In genomic region chr17:61492759-61493526, GRCh38 we compare ENCODE assay signal across 19 cellular contexts. TPM values are rescaled to one million over a fixed set of nuclear protein-coding genes. Genes with fewer than 3 reads are reported as not detected.
DNase-seq lines count a peak whose midpoint lies in the region; FAIRE-seq and TF ChIP-seq lines count a peak whose summit lies in the region.
"Had no signal": no experiment of that assay in that cellular context is flagged by ENCODE, and none has a peak within 500 bp of the region (broad histone marks: within the 10 kb centered on the region; RNA-seq: fewer than 3 reads in every experiment).

No MANE protein-coding gene starts in this region.

- H3K14ac ChIP-seq in H1 (ENCODE audit: insufficient read length) = no peak overlapping the region

- POLR2A ChIA-PET in H1 (lab: Charles Lee; ENCODE audit: partially characterized antibody) = interaction anchor here (1.4 kb wide), 1 partner anchor 19 kb away, joined by 5 read pairs; no protein-coding TSS in a partner anchor
- POLR2A ChIA-PET in CD4-positive, alpha-beta memory T cell (lab: Charles Lee; ENCODE audit: partially characterized antibody) = no interaction called here

- H2AFZ ChIP-seq in Loucy (ENCODE audit: low read length) = peak overlapping the region; percentile 74
- peak overlapping the region; percentile 91; the same call in 1 of the 2 replicates for H2AFZ ChIP-seq in H1 (ENCODE audit: low read length)

- no peak for FAIRE-seq in H1 (lab: Jason Lieb, UNC)
- FAIRE-seq: TTC549 had no signal

- no peaks in the 10 kb centered on the region for H3K23me2 ChIP-seq in H1 (ENCODE audit: low read depth, low read length)

- H4K8ac ChIP-seq in H1 (ENCODE audit: extremely low read depth, insufficient read depth, low read length) = no peak overlapping the region

- no peaks in the 10 kb centered on the region for H3K36me3 Mint-ChIP-seq in CD4-positive, alpha-beta memory T cell
- H3K36me3 Mint-ChIP-seq in osteocyte (ENCODE audit: unreplicated experiment) = no peaks in the 10 kb centered on the region
- H3K36me3 Mint-ChIP-seq: IgD-negative memory B cell; stimulated activated memory B cell treated with anti-CD40 and anti-IgM and Interleukin-4, amounts not matched to agents 10 μg/mL and 1 μg/mL and 100 μg/mL, for 72 hours had no signal

- 79% methylated on average over 8 of the region's 8 CpGs; no CpG with 5 or more reads in 1 of the 2 experiments for WGBS in H1 (ENCODE audit: extremely low coverage in 1 of 2, insufficient coverage in 1 of 2, insufficient read length in 1 of 2, insufficient replicate concordance in 2 of 2, low coverage in 1 of 2, low lambda C conversion rate in 2 of 2, missing lambda C conversion rate in 1 of 2), 2 experiments

- H3K36me3 ChIP-seq in Loucy (ENCODE audit: insufficient read depth, low read length) (no peaks in the 10 kb centered on the region), H1 (ENCODE audit: control insufficient read depth in 2 of 4, insufficient read depth in 4 of 4, low read length in 3 of 4) (no peaks in the 10 kb centered on the region)
- H3K36me3 ChIP-seq in CD4-positive, alpha-beta memory T cell (ENCODE audit: insufficient read depth, low read length) = no peaks in the 10 kb centered on the region

- no peak overlapping the region for H2BK20ac ChIP-seq in H1 (ENCODE audit: low read length)

- 0 out of 4 replicates have a peak, but pooled peaks of 1 of the 2 experiments have one; percentile 11 for TF ChIP-seq RAD21 in H1 (IDR thresholded peaks at IDR 0.05 in 1 of 2, conservative IDR thresholded peaks at IDR 0.05 in 1 of 2; ENCODE audit: low read depth in 2 of 2, low read length in 2 of 2)

- H3K27ac Mint-ChIP-seq in CD4-positive, alpha-beta memory T cell = no peak overlapping the region
- H3K27ac Mint-ChIP-seq in osteocyte (ENCODE audit: unreplicated experiment) = no peak overlapping the region
- H3K27ac Mint-ChIP-seq: activated naive CD4-positive, alpha-beta T cell treated with anti-CD3 and anti-CD28 coated beads for 36 hours; IgD-negative memory B cell; stimulated activated memory B cell treated with anti-CD40 and anti-IgM and Interleukin-4, amounts not matched to agents 10 μg/mL and 1 μg/mL and 100 μg/mL, for 72 hours had no signal

- TF ChIP-seq EP300 in H1 (IDR thresholded peaks at IDR 0.05; ENCODE audit: borderline replicate concordance in 1 of 2, low read depth in 2 of 2, low read length in 2 of 2) = no peak

- no peak for TF ChIP-seq POLR2A in H1 (IDR thresholded peaks at IDR 0.05; ENCODE audit: control extremely low read depth in 1 of 2, low read depth in 2 of 2, low read length in 2 of 2)

- no peak overlapping the region for H3K9ac ChIP-seq in Loucy (ENCODE audit: low read depth, low read length, poor library complexity, severe bottlenecking)
- H3K9ac ChIP-seq in H1 (replicated peaks in 1 of 4; ENCODE audit: extremely low read depth in 1 of 4, low read depth in 3 of 4, low read length in 3 of 4) = no peak overlapping the region

- no peak overlapping the region for H2BK15ac ChIP-seq in H1 (ENCODE audit: low read length)

- H2BK12ac ChIP-seq in H1 (ENCODE audit: low read depth, low read length) = no peak overlapping the region

- CTCF ChIA-PET in H1 (lab: Charles Lee; ENCODE audit: partially characterized antibody) = interaction anchor here (0.8 to 5.7 kb wide), 15 partner anchors 11 to 92 kb away, joined by 3 to 34 read pairs (median 4); no protein-coding TSS in a partner anchor
- CTCF ChIA-PET in CD4-positive, alpha-beta memory T cell (lab: Charles Lee; ENCODE audit: partially characterized antibody) = interaction anchor here (0.7 kb wide), 1 partner anchor 529 kb away, joined by 3 read pairs; no protein-coding TSS in a partner anchor

- intact Hi-C loops in CD4-positive, alpha-beta memory T cell (cut with micrococcal nuclease) = no loop called here

- no peaks in the 10 kb centered on the region for H3K9me3 Mint-ChIP-seq in CD4-positive, alpha-beta memory T cell
- H3K9me3 Mint-ChIP-seq in osteocyte (ENCODE audit: unreplicated experiment) = no peaks in the 10 kb centered on the region
- H3K9me3 Mint-ChIP-seq: activated naive CD4-positive, alpha-beta T cell treated with anti-CD3 and anti-CD28 coated beads for 36 hours; IgD-negative memory B cell; stimulated activated memory B cell treated with anti-CD40 and anti-IgM and Interleukin-4, amounts not matched to agents 10 μg/mL and 1 μg/mL and 100 μg/mL, for 72 hours had no signal

- H3K79me1 ChIP-seq in H1 (ENCODE audit: low read depth, low read length) = no peaks in the 10 kb centered on the region

- H3K18ac ChIP-seq in H1 (ENCODE audit: extremely low read depth, low read length) = no peak overlapping the region

- H2BK120ac ChIP-seq in H1 (replicated peaks; ENCODE audit: low read depth, low read length) = no peak overlapping the region

- H3K4me3 ChIP-seq in Loucy (ENCODE audit: low read length, poor library complexity, severe bottlenecking) = no peak overlapping the region
- no peak overlapping the region for H3K4me3 ChIP-seq in H1 (ENCODE audit: extremely low read depth in 1 of 4, insufficient read depth in 2 of 4, low read depth in 3 of 4, low read length in 4 of 4)
- no peak overlapping the region for H3K4me3 ChIP-seq in CD4-positive, alpha-beta memory T cell (ENCODE audit: low read length in 2 of 2)
- H3K4me3 ChIP-seq: mucosa of descending colon had no signal

- DNase-seq in AG09319 (ENCODE audit: extremely low read depth, low read depth) (peak; percentile 24), H1 (ENCODE audit: low read depth in 1 of 2, low spot score in 2 of 2) (no peak), myocyte (ENCODE audit: low read depth) (peak; percentile 61), NCI-H2081 (lab: John Stamatoyannopoulos, UW) (no peak), epidermal melanocyte (ENCODE audit: insufficient read length, low spot score) (no peak), osteocyte (ENCODE audit: extremely low spot score, unreplicated experiment) (no peak)
- DNase-seq in CD4-positive, alpha-beta memory T cell = no peak
- DNase-seq: activated naive CD4-positive, alpha-beta T cell treated with anti-CD3 and anti-CD28 coated beads for 36 hours; C1 segment of cervical spinal cord; central memory CD4-positive, alpha-beta T cell; mucosa of descending colon; NCI-H82; retina; stimulated activated CD4-positive, alpha-beta T cell treated with anti-CD3 and anti-CD28 coated beads, Interleukin-4, amount 100 ng/mL, for 1 hour had no signal

- peak overlapping the region; percentile 8 for H3K4me2 ChIP-seq in Loucy (ENCODE audit: low read depth, low read length, poor library complexity, severe bottlenecking)
- H3K4me2 ChIP-seq in H1 (ENCODE audit: insufficient read depth in 1 of 2, low read depth in 2 of 2, low read length in 2 of 2) = no peak overlapping the region

- H4K20me1 ChIP-seq in Loucy (ENCODE audit: insufficient read depth, low read length, poor library complexity, severe bottlenecking) (no peaks in the 10 kb centered on the region), H1 (replicated peaks in 1 of 2; ENCODE audit: control insufficient read depth in 1 of 2, insufficient read depth in 2 of 2, low read length in 2 of 2) (no peaks in the 10 kb centered on the region)

- H4K5ac ChIP-seq in H1 (ENCODE audit: insufficient read length, low read depth, low read length) = no peak overlapping the region

- no peak overlapping the region for H3K23ac ChIP-seq in H1 (ENCODE audit: insufficient read length)

- H3K4me1 ChIP-seq in Loucy (ENCODE audit: insufficient read depth, low read length, poor library complexity, severe bottlenecking) (peaks cover 8% of the 10 kb centered on the region), H1 (replicated peaks in 1 of 4; ENCODE audit: control insufficient read depth in 3 of 4, insufficient read depth in 4 of 4, low read length in 3 of 4) (peaks cover 0 to 3% (median 2%) of the 10 kb centered on the region in 4 experiments; a peak in 3 of 7 replicates)
- no peaks in the 10 kb centered on the region for H3K4me1 ChIP-seq in CD4-positive, alpha-beta memory T cell (ENCODE audit: insufficient read depth, low read length)

- H3K27ac ChIP-seq in H1 (ENCODE audit: low read depth, low read length) = no peak overlapping the region
- H3K27ac ChIP-seq in CD4-positive, alpha-beta memory T cell (ENCODE audit: low read depth, low read length) = no peak overlapping the region
- H3K27ac ChIP-seq: epithelial cell of prostate had no signal

- no peaks in the 10 kb centered on the region for H3K9me2 ChIP-seq in Loucy (replicated peaks; ENCODE audit: low read depth, low read length)

- peaks cover 2 to 5% of the 10 kb centered on the region in 2 donors for H3K27me3 Mint-ChIP-seq in CD4-positive, alpha-beta memory T cell
- H3K27me3 Mint-ChIP-seq in osteocyte (ENCODE audit: unreplicated experiment) = peaks cover 9% of the 10 kb centered on the region

- no peak overlapping the region for H2BK5ac ChIP-seq in H1 (ENCODE audit: low read depth, low read length)

- H3K56ac ChIP-seq in H1 (replicated peaks; ENCODE audit: insufficient read length, low read depth, low read length) = no peak overlapping the region

- H4K91ac ChIP-seq in H1 (replicated peaks; ENCODE audit: insufficient read length, low read length) = no peak overlapping the region

- no peak for TF ChIP-seq CTCF in AG09319 (IDR thresholded peaks at IDR 0.05; ENCODE audit: low read depth, low read length)
- no peak for TF ChIP-seq CTCF in Loucy (conservative IDR thresholded peaks at IDR 0.05; ENCODE audit: low read length)
- peak; percentile 5 to 15 (median 10); a peak in 2 of 4 replicates for TF ChIP-seq CTCF in H1 (IDR thresholded peaks at IDR 0.05; ENCODE audit: control extremely low read depth in 1 of 3, insufficient read depth in 1 of 3, low read depth in 1 of 3, low read length in 3 of 3)
- TF ChIP-seq CTCF in osteocyte (IDR thresholded peaks at IDR 0.05) = no peak

- H3K4me3 Mint-ChIP-seq in CD4-positive, alpha-beta memory T cell = no peak overlapping the region
- no peak overlapping the region for H3K4me3 Mint-ChIP-seq in osteocyte (ENCODE audit: unreplicated experiment)
- H3K4me3 Mint-ChIP-seq: activated naive CD4-positive, alpha-beta T cell treated with anti-CD3 and anti-CD28 coated beads for 36 hours; stimulated activated memory B cell treated with anti-CD40 and anti-IgM and Interleukin-4, amounts not matched to agents 10 μg/mL and 1 μg/mL and 100 μg/mL, for 72 hours had no signal

- H3K4me1 Mint-ChIP-seq in CD4-positive, alpha-beta memory T cell = peaks cover 0 to 4% (median under 1%) of the 10 kb centered on the region in 4 donors
- peaks cover 19% of the 10 kb centered on the region for H3K4me1 Mint-ChIP-seq in osteocyte (ENCODE audit: unreplicated experiment)

- H3K27me3 ChIP-seq in Loucy (ENCODE audit: insufficient read depth, low read length, poor library complexity, severe bottlenecking) = no peaks in the 10 kb centered on the region
- no peaks in the 10 kb centered on the region for H3K27me3 ChIP-seq in H1 (replicated peaks in 1 of 4; ENCODE audit: control insufficient read depth in 3 of 4, extremely low read depth in 1 of 4, insufficient read depth in 3 of 4, low read length in 3 of 4)
- H3K27me3 ChIP-seq in CD4-positive, alpha-beta memory T cell (ENCODE audit: insufficient read depth, low read length) = no peaks in the 10 kb centered on the region

- no peaks in the 10 kb centered on the region for H3F3A ChIP-seq in Loucy (ENCODE audit: low read depth)

- no peaks in the 10 kb centered on the region for H3K79me2 ChIP-seq in Loucy (ENCODE audit: insufficient read depth, low read length)
- no peaks in the 10 kb centered on the region for H3K79me2 ChIP-seq in H1 (ENCODE audit: control insufficient read depth in 1 of 2, insufficient read depth in 2 of 2, low read length in 2 of 2)

- H3K4ac ChIP-seq in H1 (replicated peaks; ENCODE audit: insufficient read length, low read depth, low read length) = no peak overlapping the region

- H3K9me3 ChIP-seq in Loucy (ENCODE audit: insufficient read depth, low read depth, low read length) (no peaks in the 10 kb centered on the region), H1 (ENCODE audit: insufficient read depth in 2 of 2, low read depth in 1 of 2, low read length in 1 of 2) (no peaks in the 10 kb centered on the region)
- H3K9me3 ChIP-seq in CD4-positive, alpha-beta memory T cell (ENCODE audit: control insufficient read depth in 1 of 2, low read length in 2 of 2) = no peaks in the 10 kb centered on the region
- H3K9me3 ChIP-seq: mucosa of descending colon had no signal

- H2AK5ac ChIP-seq in H1 (ENCODE audit: low read depth, low read length) = no peak overlapping the region

RNA-seq across cellular contexts. Expression of gene TBX4, which starts 40.7 kb away (rescaled TPM):
- not detected in 2 replicates for total RNA-seq in H1 (2021; fragmentation: NEBNext Ultra II Directional; extraction: Animal tissue kit (Norgen Biotek cat#: 25700))
- polyA plus RNA-seq in H1 (2011; rRNA removed) = 0.02 TPM in 1 of 2 replicates, not detected in the other
- not detected for polyA plus RNA-seq in H1 (2011; cell fraction: cytosol; rRNA removed)
- polyA plus RNA-seq in H1 (2011; cell fraction: nucleus; rRNA removed) = not detected
- polyA plus RNA-seq in H1 (2012, experiment 1 of 2) = 0.15 to 0.34 TPM in 2 of 4 replicates, not detected in the others
- polyA plus RNA-seq in H1 (2012, experiment 2 of 2) = 0.04 TPM
- polyA plus RNA-seq in H1 (2013, experiment 1 of 2) = not detected
- 0.02 TPM for polyA plus RNA-seq in H1 (2013, experiment 2 of 2)
- not detected in 2 replicates for polyA minus RNA-seq in H1 (2011; rRNA and poly(A)+ RNA removed)
- not detected for polyA minus RNA-seq in H1 (2011; cell fraction: cytosol; rRNA and poly(A)+ RNA removed)
- not detected for polyA minus RNA-seq in H1 (2011; cell fraction: nucleus; rRNA and poly(A)+ RNA removed)
- total RNA-seq in myocyte = 0.35 and 0.78 TPM in 2 replicates
- 0.04 TPM for polyA plus RNA-seq in myocyte (2012)
- not detected for total RNA-seq in CD4-positive, alpha-beta memory T cell
- polyA plus RNA-seq in CD4-positive, alpha-beta memory T cell = not detected
- not detected in 2 replicates for total RNA-seq in osteocyte
- total RNA-seq: activated naive CD4-positive, alpha-beta T cell treated with anti-CD3 and anti-CD28 coated beads for 36 hours; mucosa of descending colon had no signal
- polyA plus RNA-seq: IgD-negative memory B cell had no signal

Comparison
In these comparisons a context has a peak if more than half of its experiments do, and no peak if none do; other contexts are left out.
1. DNase-seq: peak in AG09319 (single experiment) and myocyte (single experiment); none in H1 (0 of 2), CD4-positive, alpha-beta memory T cell (0 of 5), NCI-H2081 (0 of 2), epidermal melanocyte (single experiment) and osteocyte (single experiment).
2. CTCF ChIP-seq: peak in H1 (3 of 3); none in AG09319 (single experiment), Loucy (single experiment) and osteocyte (single experiment).